ENCODE assay signal across 19 cellular contexts in the genomic region with DNA sequence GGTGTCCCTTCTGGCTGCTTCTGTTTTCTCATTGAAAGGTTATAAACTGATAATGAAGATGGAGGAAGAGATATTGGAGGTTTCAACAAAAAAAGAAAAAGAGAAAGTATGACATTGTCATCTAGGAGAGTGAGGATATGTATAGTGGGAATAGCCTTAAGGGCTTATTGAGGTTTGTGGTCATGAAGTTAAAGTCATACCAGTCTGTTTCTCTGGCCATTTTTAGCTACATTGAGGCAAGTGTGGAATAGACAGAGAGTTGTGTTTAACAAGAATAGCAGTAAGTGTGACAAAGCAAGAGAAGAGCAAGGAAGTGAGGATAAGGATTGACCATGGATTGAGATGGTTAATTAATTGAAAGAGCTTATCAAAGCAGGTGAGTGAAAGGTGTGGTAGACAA.
DNase-seq lines count a peak whose midpoint lies in the region; ATAC-seq lines count a peak whose summit lies in the region.
"Had no signal": no experiment of that assay in that cellular context is flagged by ENCODE, and none has a peak within 500 bp of the region (broad histone marks: within the 10 kb centered on the region; RNA-seq: fewer than 3 reads in every experiment).

No MANE protein-coding gene starts in this region.

- ATAC-seq in GM18870 (IDR thresholded peaks at IDR 0.05; ENCODE audit: unreplicated experiment) (peak; percentile 85), GM21619 (IDR thresholded peaks at IDR 0.05; ENCODE audit: unreplicated experiment) (peak; percentile 92), HG03342 (IDR thresholded peaks at IDR 0.05; ENCODE audit: unreplicated experiment) (peak; percentile 78), HG02678 (IDR thresholded peaks at IDR 0.05; ENCODE audit: unreplicated experiment) (no peak)
- ATAC-seq: effector memory CD8-positive, alpha-beta T cell; HepG2; T-helper 17 cell had no signal

- DNase-seq in foreskin melanocyte (peak; percentile 31), NCI-H2029 treated with DMSO at 0.1 percent for 48 hours (lab: John Stamatoyannopoulos, UW) (no peak), SHP77 treated with DMSO at 0.1 percent for 48 hours (lab: John Stamatoyannopoulos, UW) (no peak), nucleus accumbens (lab: John Stamatoyannopoulos, UW) (no peak)
- DNase-seq: activated CD4-positive, alpha-beta T cell treated with anti-CD3 and anti-CD28 coated beads, Interleukin-2, amount 50 U/mL, for 4 hours; DND-41; effector memory CD8-positive, alpha-beta T cell; midbrain; NCI-H226; nephron progenitor cell; PC-9; stimulated activated CD4-positive, alpha-beta T cell treated with anti-CD3 and anti-CD28 coated beads, Interleukin-2, amount 100 ng/mL, for 24 hours; T-helper 17 cell; WERI-Rb-1 had no signal
